ENCODE assay signal across 21 cellular contexts in genomic region chr6:35237466-35237865, GRCh38.
"Had no signal": no experiment of that assay in that cellular context is flagged by ENCODE, and none has a peak within 500 bp of the region (broad histone marks: within the 10 kb centered on the region; RNA-seq: fewer than 3 reads in every experiment).

No MANE protein-coding gene starts in this region.

- DNase-seq: activated CD4-positive, alpha-beta T cell treated with anti-CD3 and anti-CD28 coated beads for 1 hour; activated CD4-positive, alpha-beta T cell treated with anti-CD3 and anti-CD28 coated beads, Interleukin-2, amount 50 U/mL, for 4 hours; activated naive CD4-positive, alpha-beta T cell treated with Interleukin-2 at 50 U/mL for 16 hours; activated T-cell treated with anti-CD3 and anti-CD28 coated beads for 4 hours; anterior cingulate cortex; head of caudate nucleus; left lung; mesenchymal stem cell; nephron progenitor cell; psoas muscle; stimulated activated CD4-positive, alpha-beta T cell treated with anti-CD3 and anti-CD28 coated beads, Interleukin-2, amount 100 ng/mL, for 24 hours; stomach; T-helper 1 cell; T1000; testis had no signal

- H3K4me3 ChIP-seq: left lung, psoas muscle, stomach, testis had no signal

- H3K27ac Mint-ChIP-seq: nephron progenitor cell had no signal

- H3K4me1 ChIP-seq: psoas muscle, testis had no signal

- H3K9me3 ChIP-seq: left lung, psoas muscle, stomach, testis had no signal

- FAIRE-seq: frontal cortex, islet of Langerhans had no signal

- H3K36me3 ChIP-seq: left lung had no signal

- ATAC-seq: left lung, psoas muscle, sciatic nerve, SK-N-SH treated with all-trans-retinoic acid at 6 μM for 48 hours had no signal

- H3K27me3 ChIP-seq: left lung, stomach, testis had no signal

- H3K4me3 Mint-ChIP-seq: nephron progenitor cell had no signal

- H3K27ac ChIP-seq: epithelial cell of prostate, left lung, psoas muscle, stomach, testis, VCaP had no signal
